ENCODE assay signal across 1 cellular context in genomic region chr11:8698917-8699441, GRCh38.
TF ChIP-seq lines count a peak whose summit lies in the region.

No MANE protein-coding gene starts in this region.

TF ChIP-seq in H1, 55 proteins besides CTCF, POLR2A, EP300 and RAD21:
- TF ChIP-seq RNF2 (IDR thresholded peaks at IDR 0.05; ENCODE audit: borderline replicate concordance, low read depth, low read length, missing control alignments, poor library complexity, severe bottlenecking) = no peak
- TF ChIP-seq TBP (IDR thresholded peaks at IDR 0.05; ENCODE audit: low read depth, low read length) = no peak
- TF ChIP-seq NRF1 (IDR thresholded peaks at IDR 0.05; ENCODE audit: low read depth, low read length) = no peak
- 0 out of 4 replicates have a peak, but pooled peaks of 1 of the 2 experiments have one; percentile 18 for TF ChIP-seq SIN3A (conservative IDR thresholded peaks at IDR 0.05 in 1 of 2, IDR thresholded peaks at IDR 0.05 in 1 of 2; ENCODE audit: low read depth in 1 of 2, low read length in 2 of 2)
- TF ChIP-seq SAP30 (IDR thresholded peaks at IDR 0.05; ENCODE audit: insufficient read depth, insufficient replicate concordance, low read length) = no peak
- TF ChIP-seq HDAC6 (IDR thresholded peaks at IDR 0.05; ENCODE audit: low read depth, low read length) = no peak
- TF ChIP-seq TCF12 (IDR thresholded peaks at IDR 0.05; ENCODE audit: low read depth, low read length) = no peak
- no peak for TF ChIP-seq CHD2 (IDR thresholded peaks at IDR 0.05; ENCODE audit: low read length)
- TF ChIP-seq SP1 (IDR thresholded peaks at IDR 0.05; ENCODE audit: low read depth, low read length) = peak; percentile 16; the same call in 1 of the 2 replicates
TF ChIP-seq in H1: peak in this region for 2.
